In genomic region chr1:30900486-30900885, GRCh38 we compare ENCODE assay signal across 23 cellular contexts. TPM values are rescaled to one million over a fixed set of nuclear protein-coding genes. Genes with fewer than 3 reads are reported as not detected.
"Had no signal": no experiment of that assay in that cellular context is flagged by ENCODE, and none has a peak within 500 bp of the region (broad histone marks: within the 10 kb centered on the region; RNA-seq: fewer than 3 reads in every experiment).

No MANE protein-coding gene starts in this region.

- H3K4me3 ChIP-seq: colonic mucosa, gastrocnemius medialis, neural progenitor cell, testis had no signal

- H2AFZ ChIP-seq: neural progenitor cell had no signal

- H3K36me3 ChIP-seq: colonic mucosa, gastrocnemius medialis, neural progenitor cell had no signal

- H3K9ac ChIP-seq: neural progenitor cell had no signal

- H3K4me1 ChIP-seq: colonic mucosa had no signal

- FAIRE-seq: endometrium, kidney, small intestine had no signal

- H3K27ac ChIP-seq: colonic mucosa, epithelial cell of prostate, gastrocnemius medialis, testis had no signal

- H3K4me2 ChIP-seq: neural progenitor cell had no signal

- H3K27me3 ChIP-seq: colonic mucosa, gastrocnemius medialis, neural progenitor cell, testis had no signal

- ATAC-seq: activated CD4-positive, alpha-beta T cell treated with anti-CD3 and anti-CD28 coated beads for 36 hours; activated CD8-positive, alpha-beta memory T cell treated with anti-CD3 and anti-CD28 coated beads, Interleukin-2, amount 10 ng/mL, durations not matched to agents 7 days and 5 days; activated CD8-positive, alpha-beta T cell treated with anti-CD3 and anti-CD28 coated beads, Interleukin-2, amount 10 ng/mL, durations not matched to agents 7 days and 5 days; activated naive CD8-positive, alpha-beta T cell treated with anti-CD3 and anti-CD28 coated beads, Interleukin-2, amount 50 U/mL, for 24 hours; gastrocnemius medialis; left colon; naive thymus-derived CD8-positive, alpha-beta T cell; sciatic nerve had no signal

- DNase-seq: activated CD4-positive, alpha-beta T cell treated with anti-CD3 and anti-CD28 coated beads for 36 hours; activated CD4-positive, CD25-positive, alpha-beta regulatory T cell; activated CD8-positive, alpha-beta memory T cell treated with anti-CD3 and anti-CD28 coated beads, Interleukin-2, amount 10 ng/mL, durations not matched to agents 7 days and 5 days; activated CD8-positive, alpha-beta T cell treated with anti-CD3 and anti-CD28 coated beads, Interleukin-2, amount 10 ng/mL, durations not matched to agents 7 days and 5 days; activated naive CD8-positive, alpha-beta T cell treated with anti-CD3 and anti-CD28 coated beads, Interleukin-2, amount 50 U/mL, for 24 hours; activated T-cell treated with anti-CD3 and anti-CD28 coated beads, Interleukin-2, amount 50 U/mL, for 48 hours; colonic mucosa; effector CD8-positive, alpha-beta T cell; gastrocnemius medialis; hypothalamus; immature natural killer cell; kidney; left colon; small intestine; stimulated activated CD4-positive, alpha-beta T cell treated with anti-CD3 and anti-CD28 coated beads, Interleukin-15, amount 100 ng/mL, for 24 hours; stimulated activated naive CD4-positive, alpha-beta T cell treated with Interleukin-2 at 50 U/mL for 16 hours; T-helper 1 cell; testis had no signal

- H3K9me3 ChIP-seq: colonic mucosa, gastrocnemius medialis, testis had no signal

RNA-seq across cellular contexts. Expression of gene SDC3, which starts 8.1 kb away (rescaled TPM):
- total RNA-seq: activated CD8-positive, alpha-beta memory T cell treated with anti-CD3 and anti-CD28 coated beads, Interleukin-2, amount 10 ng/mL, durations not matched to agents 7 days and 5 days; activated CD8-positive, alpha-beta T cell treated with anti-CD3 and anti-CD28 coated beads, Interleukin-2, amount 10 ng/mL, durations not matched to agents 7 days and 5 days had no signal
- polyA plus RNA-seq: immature natural killer cell; naive thymus-derived CD8-positive, alpha-beta T cell had no signal
